In the genomic region with DNA sequence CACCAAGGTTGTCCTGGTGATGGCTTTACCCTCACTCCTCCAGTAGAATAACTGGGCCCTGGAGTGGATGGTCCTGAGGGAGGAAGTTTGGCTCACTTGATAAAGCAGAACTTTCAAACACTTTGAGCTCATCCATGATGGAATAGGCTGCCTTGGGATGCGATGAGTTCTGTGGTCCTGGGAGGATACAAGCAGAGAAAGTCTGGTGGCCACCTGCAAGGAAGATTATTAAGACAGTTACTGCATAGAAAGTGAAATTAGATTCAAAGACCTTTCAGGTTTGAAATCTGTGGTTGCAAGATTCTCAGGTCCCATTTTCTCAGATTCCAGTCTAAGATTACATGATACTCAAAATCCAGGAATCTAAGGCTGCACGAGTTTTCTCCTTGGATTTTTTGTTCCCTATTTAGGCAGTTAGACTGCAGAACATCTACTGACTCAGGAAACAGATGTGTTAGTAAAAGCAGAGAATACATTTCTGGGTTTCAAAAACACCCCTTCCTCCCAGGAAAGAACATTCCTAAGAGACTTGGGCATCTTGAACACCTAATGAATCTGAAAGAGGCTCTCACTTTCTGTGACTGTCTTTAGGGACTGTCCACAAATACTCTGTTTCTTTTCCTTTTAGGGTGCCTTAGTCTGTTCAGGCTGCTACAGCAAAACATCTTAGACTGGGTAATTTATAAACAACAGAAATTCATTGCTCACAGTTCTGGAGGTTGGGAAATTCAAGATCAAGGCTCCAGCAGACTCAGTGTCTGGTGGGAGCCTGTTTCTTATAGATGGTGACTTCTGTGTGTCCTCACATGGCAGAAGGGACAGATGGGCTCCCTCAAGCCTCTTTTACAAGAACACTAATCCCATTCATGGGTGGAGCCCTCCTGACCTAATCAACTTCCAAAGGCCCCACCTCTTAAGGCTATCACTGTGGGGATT, we compare ENCODE assay signal across 15 cellular contexts. TPM values are rescaled to one million over a fixed set of nuclear protein-coding genes. Genes with fewer than 3 reads are reported as not detected.
DNase-seq lines count a peak whose midpoint lies in the region; ATAC-seq and TF ChIP-seq lines count a peak whose summit lies in the region.
"Had no signal": no experiment of that assay in that cellular context is flagged by ENCODE, and none has a peak within 500 bp of the region (broad histone marks: within the 10 kb centered on the region; RNA-seq: fewer than 3 reads in every experiment).

No MANE protein-coding gene starts in this region.

- POLR2A ChIA-PET in activated CD4-positive, alpha-beta T cell treated with anti-CD3 and anti-CD28 coated beads, Interleukin-2, amount 10 ng/mL, durations not matched to agents 7 days and 5 days (lab: Charles Lee): no interaction called here
- POLR2A ChIA-PET in naive thymus-derived CD8-positive, alpha-beta T cell (lab: Charles Lee): no interaction called here

- CTCF ChIA-PET in activated CD4-positive, alpha-beta T cell treated with anti-CD3 and anti-CD28 coated beads, Interleukin-2, amount 10 ng/mL, durations not matched to agents 7 days and 5 days (lab: Charles Lee): interaction anchor here (0.7 kb wide), 1 partner anchor 14 kb away, joined by 3 read pairs; no protein-coding TSS in a partner anchor

- H3K4me1 Mint-ChIP-seq in activated CD4-positive, alpha-beta T cell treated with anti-CD3 and anti-CD28 coated beads, Interleukin-2, amount 10 ng/mL, durations not matched to agents 7 days and 5 days: peaks cover 17% of the 10 kb centered on the region
- H3K4me1 Mint-ChIP-seq in glutamatergic neuron (ENCODE audit: low read depth, unreplicated experiment): peaks cover 36% of the 10 kb centered on the region
- peaks cover 0 to 3% (median 0%) of the 10 kb centered on the region in 4 donors for H3K4me1 Mint-ChIP-seq in naive thymus-derived CD8-positive, alpha-beta T cell
- H3K4me1 Mint-ChIP-seq: activated naive CD4-positive, alpha-beta T cell treated with anti-CD3 and anti-CD28 coated beads, Interleukin-2, amount 50 U/mL, for 24 hours had no signal

- no peak overlapping the region for H3K4me3 ChIP-seq in tibial artery

- H3K27ac Mint-ChIP-seq in activated CD4-positive, alpha-beta T cell treated with anti-CD3 and anti-CD28 coated beads, Interleukin-2, amount 10 ng/mL, durations not matched to agents 7 days and 5 days: peak overlapping the region; percentile 46
- peak overlapping the region; percentile 95 for H3K27ac Mint-ChIP-seq in glutamatergic neuron (ENCODE audit: unreplicated experiment)
- peak overlapping the region in 1 of 10 donors; percentile 19 for H3K27ac Mint-ChIP-seq in naive thymus-derived CD8-positive, alpha-beta T cell
- H3K27ac Mint-ChIP-seq: activated naive CD4-positive, alpha-beta T cell treated with anti-CD3 and anti-CD28 coated beads, Interleukin-2, amount 50 U/mL, for 24 hours had no signal

- H3K27ac ChIP-seq in tibial artery: peak overlapping the region; percentile 83 to 93
- H3K27ac ChIP-seq: 22Rv1 had no signal

- TF ChIP-seq CTCF in glutamatergic neuron (IDR thresholded peaks at IDR 0.05; ENCODE audit: partially characterized antibody, unreplicated experiment) (no peak), tibial artery (IDR thresholded peaks at IDR 0.05) (no peak)

- ATAC-seq in HG03108 (IDR thresholded peaks at IDR 0.05; ENCODE audit: unreplicated experiment): no peak
- ATAC-seq in naive thymus-derived CD8-positive, alpha-beta T cell: no peak

- H3K9me3 ChIP-seq in tibial artery: no peaks in the 10 kb centered on the region

- no peak for DNase-seq in activated CD4-positive, alpha-beta T cell treated with anti-CD3 and anti-CD28 coated beads, Interleukin-2, amount 10 ng/mL, durations not matched to agents 7 days and 5 days
- no peak for DNase-seq in activated CD4-positive, alpha-beta T cell treated with anti-CD3 and anti-CD28 coated beads, Interleukin-2, amount 50 U/mL, for 48 hours
- DNase-seq in amniotic epithelial cell (ENCODE audit: low read depth): peak; percentile 77
- DNase-seq in glutamatergic neuron: no peak
- DNase-seq in tibial artery: peak in 1 of 2 donors; percentile 60
- DNase-seq in COR-L47 (lab: John Stamatoyannopoulos, UW): no peak
- no peak for DNase-seq in naive thymus-derived CD8-positive, alpha-beta T cell
- DNase-seq: activated CD8-positive, alpha-beta memory T cell treated with anti-CD3 and anti-CD28 coated beads for 24 hours; effector memory CD4-positive, alpha-beta T cell; NCI-H2029 treated with DMSO at 0.1 percent for 48 hours; T-helper 2 cell had no signal

- H3K27me3 ChIP-seq in tibial artery: no peaks in the 10 kb centered on the region

- H3K36me3 Mint-ChIP-seq in activated CD4-positive, alpha-beta T cell treated with anti-CD3 and anti-CD28 coated beads, Interleukin-2, amount 10 ng/mL, durations not matched to agents 7 days and 5 days (ENCODE audit: low read depth): peaks cover 2% of the 10 kb centered on the region
- H3K36me3 Mint-ChIP-seq in glutamatergic neuron (ENCODE audit: unreplicated experiment): no peaks in the 10 kb centered on the region
- no peaks in the 10 kb centered on the region for H3K36me3 Mint-ChIP-seq in naive thymus-derived CD8-positive, alpha-beta T cell
- H3K36me3 Mint-ChIP-seq: activated naive CD4-positive, alpha-beta T cell treated with anti-CD3 and anti-CD28 coated beads, Interleukin-2, amount 50 U/mL, for 24 hours had no signal

- H3K36me3 ChIP-seq in tibial artery: no peaks in the 10 kb centered on the region

- H3K4me1 ChIP-seq in tibial artery: peaks cover 0 to 91% (median 55%) of the 10 kb centered on the region in 4 donors

- intact Hi-C loops in tibial artery (cut with DNase I; ENCODE audit: low total_unique reads): no loop called here

- H3K9me3 Mint-ChIP-seq in activated CD4-positive, alpha-beta T cell treated with anti-CD3 and anti-CD28 coated beads, Interleukin-2, amount 10 ng/mL, durations not matched to agents 7 days and 5 days: peaks cover 8% of the 10 kb centered on the region
- H3K9me3 Mint-ChIP-seq in glutamatergic neuron (ENCODE audit: unreplicated experiment): peaks cover 9% of the 10 kb centered on the region
- H3K9me3 Mint-ChIP-seq in naive thymus-derived CD8-positive, alpha-beta T cell: no peaks in the 10 kb centered on the region
- H3K9me3 Mint-ChIP-seq: activated naive CD4-positive, alpha-beta T cell treated with anti-CD3 and anti-CD28 coated beads, Interleukin-2, amount 50 U/mL, for 24 hours had no signal

- no peak overlapping the region for H3K4me3 Mint-ChIP-seq in activated CD4-positive, alpha-beta T cell treated with anti-CD3 and anti-CD28 coated beads, Interleukin-2, amount 10 ng/mL, durations not matched to agents 7 days and 5 days
- H3K4me3 Mint-ChIP-seq in glutamatergic neuron (ENCODE audit: unreplicated experiment): peak overlapping the region; percentile 46
- no peak overlapping the region for H3K4me3 Mint-ChIP-seq in naive thymus-derived CD8-positive, alpha-beta T cell
- H3K4me3 Mint-ChIP-seq: activated naive CD4-positive, alpha-beta T cell treated with anti-CD3 and anti-CD28 coated beads, Interleukin-2, amount 50 U/mL, for 24 hours had no signal

- H3K27me3 Mint-ChIP-seq in activated CD4-positive, alpha-beta T cell treated with anti-CD3 and anti-CD28 coated beads, Interleukin-2, amount 10 ng/mL, durations not matched to agents 7 days and 5 days: no peaks in the 10 kb centered on the region
- H3K27me3 Mint-ChIP-seq in glutamatergic neuron (ENCODE audit: unreplicated experiment): peaks cover 2% of the 10 kb centered on the region
- H3K27me3 Mint-ChIP-seq in naive thymus-derived CD8-positive, alpha-beta T cell: no peaks in the 10 kb centered on the region
- H3K27me3 Mint-ChIP-seq: activated naive CD4-positive, alpha-beta T cell treated with anti-CD3 and anti-CD28 coated beads, Interleukin-2, amount 50 U/mL, for 24 hours had no signal

RNA-seq across cellular contexts. Expression of a gene that starts 19.6 kb away (rescaled TPM):
- not detected for total RNA-seq in activated CD4-positive, alpha-beta T cell treated with anti-CD3 and anti-CD28 coated beads, Interleukin-2, amount 10 ng/mL, durations not matched to agents 7 days and 5 days
- not detected for total RNA-seq in glutamatergic neuron (ENCODE audit: unreplicated experiment)
- total RNA-seq in naive thymus-derived CD8-positive, alpha-beta T cell: not detected
- polyA plus RNA-seq in naive thymus-derived CD8-positive, alpha-beta T cell: not detected
- total RNA-seq: Daoy had no signal

RNA-seq across cellular contexts. Expression of a gene that starts 44.1 kb away (rescaled TPM):
- 100 to 1,000 TPM; 103 to 107 TPM for total RNA-seq in activated CD4-positive, alpha-beta T cell treated with anti-CD3 and anti-CD28 coated beads, Interleukin-2, amount 10 ng/mL, durations not matched to agents 7 days and 5 days
- 3.1 TPM for total RNA-seq in glutamatergic neuron (ENCODE audit: unreplicated experiment)
- 10 to 100 TPM; 24.1 to 24.2 TPM for total RNA-seq in naive thymus-derived CD8-positive, alpha-beta T cell
- polyA plus RNA-seq in naive thymus-derived CD8-positive, alpha-beta T cell: 10 to 100 TPM; 31.2 to 47.1 (median 38.2) TPM

RNA-seq across cellular contexts. Expression of a gene that starts 50.1 kb away (rescaled TPM):
- not detected for total RNA-seq in activated CD4-positive, alpha-beta T cell treated with anti-CD3 and anti-CD28 coated beads, Interleukin-2, amount 10 ng/mL, durations not matched to agents 7 days and 5 days
- 0.22 TPM for total RNA-seq in glutamatergic neuron (ENCODE audit: unreplicated experiment)
- total RNA-seq in naive thymus-derived CD8-positive, alpha-beta T cell: not detected
- polyA plus RNA-seq in naive thymus-derived CD8-positive, alpha-beta T cell: not detected
- total RNA-seq: Daoy had no signal

Comparison
In these comparisons a context has a peak if more than half of its experiments do, and no peak if none do; other contexts are left out.
1. RNA of a gene that starts 44.1 kb away (total RNA-seq): 103 to 107 TPM in activated CD4-positive, alpha-beta T cell treated with anti-CD3 and anti-CD28 coated beads, Interleukin-2, amount 10 ng/mL, durations not matched to agents 7 days and 5 days; 24.1 to 24.2 TPM in naive thymus-derived CD8-positive, alpha-beta T cell and 3.1 TPM in glutamatergic neuron (single experiment); every median in the first group is over 4 times any median in the second.